Comparison of ENCODE assay signal across 8 cellular contexts in the genomic region with DNA sequence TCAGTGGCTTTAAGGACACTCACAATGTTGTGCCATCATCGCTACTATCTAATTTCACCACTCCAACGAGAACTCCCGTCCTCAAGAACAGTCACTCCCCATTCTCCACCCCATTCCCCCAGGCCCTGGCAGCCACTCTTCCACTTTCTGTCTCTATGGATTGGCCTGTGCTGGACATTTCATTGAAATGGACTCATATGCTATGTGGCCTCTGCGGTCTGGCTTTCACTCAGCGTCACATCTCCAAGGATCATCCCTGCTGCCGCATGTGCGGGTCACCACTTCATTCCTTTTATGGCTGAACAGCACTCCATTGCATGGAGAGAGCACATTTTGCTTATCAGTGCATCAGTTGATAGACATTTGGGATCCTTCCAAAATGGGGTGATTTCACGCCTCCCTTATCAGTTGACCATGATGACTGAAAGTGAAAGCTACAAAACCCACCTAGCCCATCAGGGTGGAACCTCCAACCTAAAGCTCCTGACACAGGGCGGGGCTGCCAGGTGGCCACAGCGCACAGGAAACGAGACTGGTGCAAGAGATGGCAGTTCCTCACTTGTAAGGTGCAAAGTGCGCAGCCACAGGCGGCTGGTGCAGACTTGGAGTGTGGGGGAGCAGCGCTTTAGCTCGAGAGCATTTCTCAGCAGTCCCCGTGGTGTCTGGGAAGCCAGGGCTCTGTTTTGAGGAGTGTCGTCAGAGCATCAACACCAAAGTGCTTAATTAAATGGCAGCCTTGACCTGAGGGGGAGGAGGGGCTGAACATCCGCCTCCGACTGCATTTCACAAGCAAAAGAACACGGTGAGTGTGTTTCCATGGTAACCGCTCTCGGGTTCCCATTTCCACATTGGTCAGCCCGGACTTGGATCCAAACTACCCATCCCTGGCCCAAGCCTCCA. TPM values are rescaled to one million over a fixed set of nuclear protein-coding genes. Genes with fewer than 3 reads are reported as not detected.
A peak's percentile ranks its signal among the peaks of the same experiment; 100 is the strongest.
DNase-seq lines count a peak whose midpoint lies in the region; ATAC-seq and TF ChIP-seq lines count a peak whose summit lies in the region.

No MANE protein-coding gene starts in this region.

- peak; percentile 79 for ATAC-seq in GM21526 (IDR thresholded peaks at IDR 0.05; ENCODE audit: low FRiP score, unreplicated experiment)

- H3K36me3 ChIP-seq in KOPT-K1 (ENCODE audit: insufficient read depth, low read length) = peaks cover 13% of the 10 kb centered on the region

- intact Hi-C loops in cardiac septum (cut with DNase I) = no loop called here

- peak overlapping the region; percentile 88 for H3K27ac ChIP-seq in KOPT-K1 (ENCODE audit: low read depth, low read length, poor library complexity, severe bottlenecking)

- TF ChIP-seq CTCF in GM12864 (IDR thresholded peaks at IDR 0.05; ENCODE audit: low read depth, low read length, missing control alignments) = no peak

- peak overlapping the region; percentile 55 for H3K4me3 ChIP-seq in GM12864 (ENCODE audit: low read depth, low read length)

- DNase-seq in GM12864 (ENCODE audit: low read depth) (peak; percentile 97), cardiac septum (ENCODE audit: low spot score) (peak; percentile 91), HPDE6-E6E7 (ENCODE audit: extremely low spot score) (no peak), islet precursor cell (no peak)
- peak; percentile 75 for DNase-seq in activated CD8-positive, alpha-beta memory T cell treated with anti-CD3 and anti-CD28 coated beads, Interleukin-2, amount 50 U/mL, for 1 hour (ENCODE audit: extremely low read depth)
- peak; percentile 59 to 62 for DNase-seq in stimulated activated CD8-positive, alpha-beta memory T cell treated with anti-CD3 and anti-CD28 coated beads, Interleukin-15, amount 100 ng/mL, for 4 hours (ENCODE audit: low read depth in 2 of 2)

- no peaks in the 10 kb centered on the region for H3K9me3 ChIP-seq in KOPT-K1 (ENCODE audit: insufficient read depth, low read length, poor library complexity, severe bottlenecking)

RNA-seq across cellular contexts. Expression of gene COTL1, which starts 23.8 kb away (rescaled TPM):
- 11.0 TPM for total RNA-seq in cardiac septum

RNA-seq across cellular contexts. Expression of gene KLHL36, which starts 54.2 kb away (rescaled TPM):
- total RNA-seq in cardiac septum = 53.2 TPM

Comparison
In these comparisons a context has a peak if more than half of its experiments do, and no peak if none do; other contexts are left out.
1. DNase-seq: peak in GM12864 (single experiment), activated CD8-positive, alpha-beta memory T cell treated with anti-CD3 and anti-CD28 coated beads, Interleukin-2, amount 50 U/mL, for 1 hour (single experiment), cardiac septum (single experiment) and stimulated activated CD8-positive, alpha-beta memory T cell treated with anti-CD3 and anti-CD28 coated beads, Interleukin-15, amount 100 ng/mL, for 4 hours (2 of 2); none in HPDE6-E6E7 (single experiment) and islet precursor cell (single experiment).